Comparison of ENCODE assay signal across 8 cellular contexts in the genomic region with DNA sequence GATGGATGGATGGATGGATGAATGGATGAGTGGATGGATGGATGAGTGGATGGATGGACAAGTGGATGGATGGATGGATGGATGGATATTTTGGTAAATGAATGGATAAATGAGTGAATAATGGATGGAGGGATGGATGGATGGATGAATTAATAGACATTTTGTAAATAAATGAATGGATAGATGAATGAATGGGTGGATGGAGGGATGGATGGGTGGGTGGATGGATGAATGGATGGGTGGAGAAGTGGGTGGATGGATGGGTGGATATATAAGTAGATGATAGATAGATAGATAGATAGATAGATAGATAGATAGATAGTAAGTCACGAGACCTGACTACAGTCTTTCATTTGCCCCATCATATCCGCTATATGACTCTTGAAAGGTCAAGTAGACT.
"Had no signal": no experiment of that assay in that cellular context is flagged by ENCODE, and none has a peak within 500 bp of the region (broad histone marks: within the 10 kb centered on the region; RNA-seq: fewer than 3 reads in every experiment).

No MANE protein-coding gene starts in this region.

- FAIRE-seq: G401.6, GM12878, GM12891, GM12892, GM18507, GM19239 had no signal

- DNase-seq: GDM1, GF-D8 had no signal

- H3K4me3 ChIP-seq: GM12878 had no signal

- ATAC-seq: GM12878 had no signal
